Comparison of ENCODE assay signal across 2 cellular contexts in genomic region chr3:193240850-193241706, GRCh38.
TF ChIP-seq lines count a peak whose summit lies in the region.

PLAAT1 (plus strand) TSS chr3:193241222; CDS start chr3:193255651, 14,429 bp downstream.

TF ChIP-seq in A549, 52 proteins besides CTCF, POLR2A, EP300 and RAD21 (continued from another document):
- TF ChIP-seq RFX5 (IDR thresholded peaks at IDR 0.05), result no peak
- TF ChIP-seq HES2 (IDR thresholded peaks at IDR 0.05), result no peak
- TF ChIP-seq CHD2 (IDR thresholded peaks at IDR 0.05; ENCODE audit: low read length, partially characterized antibody), result no peak
- TF ChIP-seq HMGXB4 (CRISPR knock-in tag; IDR thresholded peaks at IDR 0.05; ENCODE audit: borderline replicate concordance), result no peak
- TF ChIP-seq TFCP2L1 (CRISPR knock-in tag; IDR thresholded peaks at IDR 0.05), result no peak
- TF ChIP-seq HOXB5 (CRISPR knock-in tag; IDR thresholded peaks at IDR 0.05), result no peak
- TF ChIP-seq SMC3 (IDR thresholded peaks at IDR 0.05), result no peak
- TF ChIP-seq HEYL (CRISPR knock-in tag; IDR thresholded peaks at IDR 0.05), result no peak
- TF ChIP-seq SREBF2 (IDR thresholded peaks at IDR 0.05), result no peak
- no peak for TF ChIP-seq MAFK (IDR thresholded peaks at IDR 0.05; ENCODE audit: partially characterized antibody)

TF ChIP-seq in K562, 482 proteins besides CTCF, POLR2A, EP300 and RAD21 (continued from another document and continues in another):
- TF ChIP-seq ZBTB11 (CRISPR knock-in tag; IDR thresholded peaks at IDR 0.05), result peak in 1 of 3 experiments; percentile 77; a peak in 1 of 6 replicates
- 0 out of 2 replicates have a peak, but pooled peaks have one; percentile 32 for TF ChIP-seq SMAD4 (CRISPR knock-in tag; conservative IDR thresholded peaks at IDR 0.05)
- no peak for TF ChIP-seq MIER1 (IDR thresholded peaks at IDR 0.05; ENCODE audit: low read depth)
- peak; percentile 28 to 96 for TF ChIP-seq E2F6 (IDR thresholded peaks at IDR 0.05; ENCODE audit: borderline replicate concordance in 1 of 2, extremely low read depth in 1 of 2, insufficient read depth in 1 of 2, insufficient read length in 1 of 2, low read depth in 1 of 2, low read length in 1 of 2, poor library complexity in 1 of 2, severe bottlenecking in 1 of 2)
- no peak for TF ChIP-seq MAX (CRISPR knock-in tag; IDR thresholded peaks at IDR 0.05)
- TF ChIP-seq FOXP1 (CRISPR knock-in tag; IDR thresholded peaks at IDR 0.05), result no peak
- TF ChIP-seq HMGXB4 (CRISPR knock-in tag; IDR thresholded peaks at IDR 0.05), result no peak
- TF ChIP-seq MAZ (CRISPR knock-in tag; conservative IDR thresholded peaks at IDR 0.05 in 1 of 2, IDR thresholded peaks at IDR 0.05 in 1 of 2), result no peak
- no peak for TF ChIP-seq TSC22D4 (tag; IDR thresholded peaks at IDR 0.05)
- no peak for TF ChIP-seq IFI16 (CRISPR knock-in tag; IDR thresholded peaks at IDR 0.05)
- TF ChIP-seq ZNF280A (IDR thresholded peaks at IDR 0.05; ENCODE audit: low read depth, partially characterized antibody), result no peak
- 0 out of 2 replicates have a peak, but pooled peaks have one; percentile 17 for TF ChIP-seq CTBP1 (IDR thresholded peaks at IDR 0.05; ENCODE audit: borderline replicate concordance)
- TF ChIP-seq RBFOX2 (IDR thresholded peaks at IDR 0.05; ENCODE audit: low read depth, low read length), result peak; percentile 54; the same call in 1 of the 2 replicates
- TF ChIP-seq KLF13 (tag; IDR thresholded peaks at IDR 0.05; ENCODE audit: borderline replicate concordance, low read depth), result no peak
- no peak for TF ChIP-seq ZFP91 (CRISPR knock-in tag; IDR thresholded peaks at IDR 0.05)
- TF ChIP-seq ZBTB49 (CRISPR knock-in tag; IDR thresholded peaks at IDR 0.05; ENCODE audit: borderline replicate concordance), result no peak
- TF ChIP-seq NR0B1 (IDR thresholded peaks at IDR 0.05; ENCODE audit: partially characterized antibody), result no peak
- TF ChIP-seq HMGN3 (IDR thresholded peaks at IDR 0.05; ENCODE audit: borderline replicate concordance, extremely low read depth, insufficient read length, low read depth, low read length), result peak; percentile 20
- TF ChIP-seq E4F1 (CRISPR knock-in tag; IDR thresholded peaks at IDR 0.05; ENCODE audit: borderline replicate concordance), result no peak
- no peak for TF ChIP-seq ZMIZ1 (IDR thresholded peaks at IDR 0.05; ENCODE audit: low read depth in 2 of 2, low read length in 2 of 2)
- peak; percentile 58 for TF ChIP-seq POLR2G (IDR thresholded peaks at IDR 0.05; ENCODE audit: low read depth, low read length)
- no peak for TF ChIP-seq SIX5 (IDR thresholded peaks at IDR 0.05; ENCODE audit: borderline replicate concordance in 1 of 2, insufficient read depth in 1 of 2, low read depth in 1 of 2, low read length in 2 of 2)
- TF ChIP-seq EGR1 (conservative IDR thresholded peaks at IDR 0.05), result peak; percentile 55; the same call in 1 of the 2 replicates
- TF ChIP-seq ELF4 (CRISPR knock-in tag; IDR thresholded peaks at IDR 0.05), result no peak
- TF ChIP-seq CREB3L1 (IDR thresholded peaks at IDR 0.05; ENCODE audit: borderline replicate concordance, low read depth), result peak; percentile 33; the same call in 1 of the 2 replicates
